Comparison of ENCODE assay signal across 9 cellular contexts in the genomic region with DNA sequence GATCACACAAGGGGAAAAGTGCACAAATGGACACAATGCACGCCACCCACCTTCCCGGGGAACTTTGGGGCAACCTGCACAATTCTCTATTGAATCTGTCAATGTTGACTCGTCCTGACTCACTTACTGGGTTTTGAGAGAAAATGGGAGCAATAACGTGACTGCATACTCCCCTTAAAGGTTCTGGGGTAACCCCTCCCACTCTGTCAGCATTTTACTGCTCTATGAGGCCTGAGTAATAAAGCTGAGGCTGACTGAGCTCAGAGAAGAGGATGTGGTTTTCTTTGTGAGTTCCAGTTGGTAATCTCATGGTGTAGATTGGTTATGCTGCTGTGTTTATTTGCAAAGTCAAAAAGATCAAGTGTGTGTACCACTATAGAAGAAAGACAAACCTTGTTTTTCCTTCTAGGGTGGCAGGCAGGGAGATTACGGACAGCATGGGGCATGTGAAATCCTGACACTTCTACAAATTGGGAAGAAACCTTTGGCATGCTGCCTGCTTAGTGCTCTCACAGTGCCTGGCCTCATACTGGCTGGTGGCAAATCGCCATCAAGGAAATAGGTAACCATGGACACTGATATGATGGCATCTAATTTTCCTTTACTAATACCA. TPM values are rescaled to one million over a fixed set of nuclear protein-coding genes. Genes with fewer than 3 reads are reported as not detected.
DNase-seq lines count a peak whose midpoint lies in the region; ATAC-seq and TF ChIP-seq lines count a peak whose summit lies in the region.
"Had no signal": no experiment of that assay in that cellular context is flagged by ENCODE, and none has a peak within 500 bp of the region (broad histone marks: within the 10 kb centered on the region; RNA-seq: fewer than 3 reads in every experiment).

No MANE protein-coding gene starts in this region.

- intact Hi-C loops in activated naive CD4-positive, alpha-beta T cell treated with anti-CD3 and anti-CD28 coated beads for 36 hours (cut with micrococcal nuclease): loop anchor here (1.0 to 5.0 kb wide), 15 partner anchors 29 to 1134 kb away; a partner anchor contains a TSS
- intact Hi-C loops in upper lobe of right lung (cut with DNase I): no loop called here

- peak; percentile 92 for DNase-seq in AG09309 (ENCODE audit: low read depth)
- DNase-seq in SIG-M5 treated with dmso at 0.1 percent for 504 hours (lab: John Stamatoyannopoulos, UW; ENCODE audit: unreplicated experiment): peak; percentile 86
- DNase-seq in activated naive CD4-positive, alpha-beta T cell treated with anti-CD3 and anti-CD28 coated beads for 36 hours: peak; percentile 80
- DNase-seq in lung microvascular endothelial cell (ENCODE audit: low read depth in 2 of 2): peak; percentile 71 to 88
- no peak for DNase-seq in upper lobe of right lung
- no peak for DNase-seq in NCI-H748 treated with DMSO at 0.1 percent for 48 hours (lab: John Stamatoyannopoulos, UW)

- H3K4me3 ChIP-seq in AG09309 (ENCODE audit: control insufficient read depth, low read depth, low read length) (no peak overlapping the region), upper lobe of right lung (no peak overlapping the region)

- peak overlapping the region; percentile 21 for H3K27ac ChIP-seq in upper lobe of right lung
- H3K27ac ChIP-seq: parathyroid adenoma had no signal

- TF ChIP-seq CTCF in AG09309 (IDR thresholded peaks at IDR 0.05; ENCODE audit: control insufficient read depth, insufficient read depth, low read depth, low read length, missing control alignments) (no peak), upper lobe of right lung (IDR thresholded peaks at IDR 0.05) (no peak)

- peaks cover 24% of the 10 kb centered on the region for H3K36me3 Mint-ChIP-seq in activated naive CD4-positive, alpha-beta T cell treated with anti-CD3 and anti-CD28 coated beads for 36 hours (ENCODE audit: low read depth)

- peak overlapping the region; percentile 88 for H3K27ac Mint-ChIP-seq in activated naive CD4-positive, alpha-beta T cell treated with anti-CD3 and anti-CD28 coated beads for 36 hours

- no peaks in the 10 kb centered on the region for H3K9me3 Mint-ChIP-seq in activated naive CD4-positive, alpha-beta T cell treated with anti-CD3 and anti-CD28 coated beads for 36 hours

- H3K4me1 ChIP-seq in upper lobe of right lung: peaks cover 24% of the 10 kb centered on the region
- H3K4me1 ChIP-seq: parathyroid adenoma had no signal

- ATAC-seq in GM19035 (IDR thresholded peaks at IDR 0.05; ENCODE audit: unreplicated experiment) (peak; percentile 95), HG03135 (IDR thresholded peaks at IDR 0.05; ENCODE audit: unreplicated experiment) (peak; percentile 97), upper lobe of right lung (peak; percentile 84)

- H3K9me3 ChIP-seq in upper lobe of right lung: no peaks in the 10 kb centered on the region

- peaks cover 26% of the 10 kb centered on the region for H3K36me3 ChIP-seq in upper lobe of right lung

- H3K27me3 ChIP-seq in upper lobe of right lung: no peaks in the 10 kb centered on the region

- H3K4me3 Mint-ChIP-seq in activated naive CD4-positive, alpha-beta T cell treated with anti-CD3 and anti-CD28 coated beads for 36 hours: peak overlapping the region; percentile 7

- CTCF ChIA-PET in activated naive CD4-positive, alpha-beta T cell treated with anti-CD3 and anti-CD28 coated beads for 36 hours (lab: Charles Lee): interaction anchor here (0.6 to 4.8 kb wide), 11 partner anchors 9 to 378 kb away, joined by 3 to 38 read pairs (median 3); a partner anchor contains a TSS

- no peaks in the 10 kb centered on the region for H3K27me3 Mint-ChIP-seq in activated naive CD4-positive, alpha-beta T cell treated with anti-CD3 and anti-CD28 coated beads for 36 hours (ENCODE audit: low read depth)

- H3K4me1 Mint-ChIP-seq in activated naive CD4-positive, alpha-beta T cell treated with anti-CD3 and anti-CD28 coated beads for 36 hours (ENCODE audit: low read depth): peaks cover 59% of the 10 kb centered on the region

RNA-seq across cellular contexts. Expression of a gene that starts 16.1 kb away (rescaled TPM):
- not detected for total RNA-seq in activated naive CD4-positive, alpha-beta T cell treated with anti-CD3 and anti-CD28 coated beads for 36 hours
- total RNA-seq in lung microvascular endothelial cell: under 0.01 TPM in 1 of 2 replicates, not detected in the other
- total RNA-seq in upper lobe of right lung: 5.4 TPM

RNA-seq across cellular contexts. Expression of a gene that starts 23.9 kb away (rescaled TPM):
- not detected for total RNA-seq in activated naive CD4-positive, alpha-beta T cell treated with anti-CD3 and anti-CD28 coated beads for 36 hours
- total RNA-seq in lung microvascular endothelial cell: not detected in 2 replicates
- not detected for total RNA-seq in upper lobe of right lung

RNA-seq across cellular contexts. Expression of a gene that starts 30.5 kb away (rescaled TPM):
- not detected for total RNA-seq in activated naive CD4-positive, alpha-beta T cell treated with anti-CD3 and anti-CD28 coated beads for 36 hours
- total RNA-seq in lung microvascular endothelial cell (not detected in 2 replicates), upper lobe of right lung (not detected)

Comparison
In these comparisons a context has a peak if more than half of its experiments do, and no peak if none do; other contexts are left out.
1. DNase-seq: peak in AG09309 (single experiment), SIG-M5 treated with dmso at 0.1 percent for 504 hours (single experiment), activated naive CD4-positive, alpha-beta T cell treated with anti-CD3 and anti-CD28 coated beads for 36 hours (single experiment) and lung microvascular endothelial cell (2 of 2); none in upper lobe of right lung (single experiment) and NCI-H748 treated with DMSO at 0.1 percent for 48 hours (single experiment).
2. Peak in every context shown above with its lines, with median percentiles within 50 percentile points of each other: ATAC-seq.